Comparison of ENCODE assay signal across 21 cellular contexts in genomic region chr4:148162554-148162953, GRCh38.
DNase-seq lines count a peak whose midpoint lies in the region; TF ChIP-seq lines count a peak whose summit lies in the region.
"Had no signal": no experiment of that assay in that cellular context is flagged by ENCODE, and none has a peak within 500 bp of the region (broad histone marks: within the 10 kb centered on the region; RNA-seq: fewer than 3 reads in every experiment).

No MANE protein-coding gene starts in this region.

- H3K27ac ChIP-seq in breast epithelium (peak overlapping the region; percentile 56 to 80), testis (peak overlapping the region; percentile 52 to 53)
- H3K27ac ChIP-seq: 22Rv1; BLaER1 treated with 17β-estradiol and CSF1 and Interleukin-3, amounts not matched to agents 10 nM and 100 nM; GM23248; SJSA1 had no signal

- H3K4me1 Mint-ChIP-seq in MCF 10A (ENCODE audit: insufficient read depth, unreplicated experiment) (peaks cover 11% of the 10 kb centered on the region), mesothelial cell of epicardium (peaks cover 35% of the 10 kb centered on the region), endothelial cell (ENCODE audit: unreplicated experiment) (no peaks in the 10 kb centered on the region)

- H3K9me3 Mint-ChIP-seq in MCF 10A (ENCODE audit: unreplicated experiment) = no peaks in the 10 kb centered on the region
- H3K9me3 Mint-ChIP-seq in mesothelial cell of epicardium = no peaks in the 10 kb centered on the region
- no peaks in the 10 kb centered on the region for H3K9me3 Mint-ChIP-seq in endothelial cell (ENCODE audit: unreplicated experiment)

- intact Hi-C loops in breast epithelium (cut with DNase I; ENCODE audit: low total_unique reads) = no loop called here
- intact Hi-C loops in MCF 10A (cut with micrococcal nuclease) = no loop called here
- intact Hi-C loops in testis (cut with DNase I; ENCODE audit: low total_unique reads) = no loop called here

- H3K27me3 Mint-ChIP-seq in MCF 10A (ENCODE audit: insufficient read depth, unreplicated experiment) = no peaks in the 10 kb centered on the region
- no peaks in the 10 kb centered on the region for H3K27me3 Mint-ChIP-seq in mesothelial cell of epicardium (ENCODE audit: low read depth)
- H3K27me3 Mint-ChIP-seq in endothelial cell (ENCODE audit: unreplicated experiment) = peaks cover 1% of the 10 kb centered on the region
- H3K27me3 Mint-ChIP-seq: CD4-positive, alpha-beta memory T cell had no signal

- TF ChIP-seq CTCF in breast epithelium (IDR thresholded peaks at IDR 0.05) (no peak), MCF 10A (IDR thresholded peaks at IDR 0.05; ENCODE audit: unreplicated experiment) (no peak), epithelial cell of esophagus (IDR thresholded peaks at IDR 0.05; ENCODE audit: insufficient read depth, low read depth, low read length, missing control alignments) (no peak), mesothelial cell of epicardium (IDR thresholded peaks at IDR 0.05; ENCODE audit: unreplicated experiment) (no peak), testis (IDR thresholded peaks at IDR 0.05) (no peak), endothelial cell (IDR thresholded peaks at IDR 0.05; ENCODE audit: unreplicated experiment) (no peak)

- H3K4me1 ChIP-seq in breast epithelium (no peaks in the 10 kb centered on the region), testis (peaks cover 5% of the 10 kb centered on the region)
- H3K4me1 ChIP-seq: BLaER1 treated with 17β-estradiol and CSF1 and Interleukin-3, amounts not matched to agents 10 nM and 100 nM; SJSA1 had no signal

- H3K4me3 ChIP-seq in breast epithelium = no peak overlapping the region
- H3K4me3 ChIP-seq in epithelial cell of esophagus (ENCODE audit: low read length) = no peak overlapping the region
- no peak overlapping the region for H3K4me3 ChIP-seq in testis
- H3K4me3 ChIP-seq: BLaER1 treated with 17β-estradiol and CSF1 and Interleukin-3, amounts not matched to agents 10 nM and 100 nM; GM23248; HAP-1; SJSA1 had no signal

- CTCF ChIA-PET in MCF 10A (lab: Yijun Ruan, JAX) = no interaction called here

- TF ChIP-seq POLR2A in breast epithelium (IDR thresholded peaks at IDR 0.05) = no peak
- no peak for TF ChIP-seq POLR2A in testis (IDR thresholded peaks at IDR 0.05)

- 77 to 79% methylated on average over 5 of the region's 5 CpGs for WGBS in testis, 2 donors

- no peak for DNase-seq in breast epithelium (ENCODE audit: low spot score in 2 of 2)
- no peak for DNase-seq in MCF 10A (ENCODE audit: unreplicated experiment)
- DNase-seq in epithelial cell of esophagus (ENCODE audit: low read depth) = peak; percentile 11
- DNase-seq in mesothelial cell of epicardium (ENCODE audit: low spot score in 2 of 2, unreplicated experiment in 2 of 2) = no peak
- peak; percentile 82 for DNase-seq in testis
- no peak for DNase-seq in endothelial cell (ENCODE audit: low spot score)
- DNase-seq in cerebellar cortex (ENCODE audit: low spot score) = no peak
- no peak for DNase-seq in hypothalamus (lab: John Stamatoyannopoulos, UW)
- DNase-seq: CD4-positive, alpha-beta memory T cell; DND-41; GM23248; KG1; NCI-H1105; NCI-H2029 treated with DMSO at 0.1 percent for 48 hours; NCI-H524; NCI-H774; NK-92 treated with Interleukin-12 subunit alpha and Interleukin-12 subunit beta, amount 100 ng/mL, for 24 hours had no signal

- H3K36me3 ChIP-seq in breast epithelium (no peaks in the 10 kb centered on the region), testis (ENCODE audit: low read depth, missing control alignments) (no peaks in the 10 kb centered on the region)
- H3K36me3 ChIP-seq: BLaER1 treated with 17β-estradiol and CSF1 and Interleukin-3, amounts not matched to agents 10 nM and 100 nM; HAP-1; SJSA1 had no signal

- H3K9me3 ChIP-seq in breast epithelium (no peaks in the 10 kb centered on the region), testis (no peaks in the 10 kb centered on the region)
- H3K9me3 ChIP-seq: BLaER1 treated with 17β-estradiol and CSF1 and Interleukin-3, amounts not matched to agents 10 nM and 100 nM; HAP-1; SJSA1 had no signal

- H3K36me3 Mint-ChIP-seq in MCF 10A (ENCODE audit: insufficient read depth, unreplicated experiment) = peaks cover 5% of the 10 kb centered on the region
- no peaks in the 10 kb centered on the region for H3K36me3 Mint-ChIP-seq in mesothelial cell of epicardium
- H3K36me3 Mint-ChIP-seq in endothelial cell (ENCODE audit: low read depth, unreplicated experiment) = no peaks in the 10 kb centered on the region

- H3K27ac Mint-ChIP-seq in MCF 10A (ENCODE audit: low read depth, unreplicated experiment) (no peak overlapping the region), mesothelial cell of epicardium (peak overlapping the region; percentile 67), endothelial cell (ENCODE audit: unreplicated experiment) (no peak overlapping the region)

- POLR2A ChIA-PET in MCF 10A (lab: Yijun Ruan, JAX) = no interaction called here

- H3K4me3 Mint-ChIP-seq in MCF 10A (ENCODE audit: unreplicated experiment) = no peak overlapping the region
- no peak overlapping the region for H3K4me3 Mint-ChIP-seq in mesothelial cell of epicardium
- H3K4me3 Mint-ChIP-seq in endothelial cell (ENCODE audit: unreplicated experiment) = no peak overlapping the region
- H3K4me3 Mint-ChIP-seq: CD4-positive, alpha-beta memory T cell had no signal

- no TSS peak for BruUV-seq in MCF 10A (replicated peaks; lab: Mats Ljungman, UMichigan)

- H3K27me3 ChIP-seq in breast epithelium (no peaks in the 10 kb centered on the region), testis (no peaks in the 10 kb centered on the region)
- H3K27me3 ChIP-seq: BLaER1 treated with 17β-estradiol and CSF1 and Interleukin-3, amounts not matched to agents 10 nM and 100 nM; SJSA1 had no signal

Comparison
In these comparisons a context has a peak if more than half of its experiments do, and no peak if none do; other contexts are left out.
1. DNase-seq: peak in epithelial cell of esophagus (single experiment) and testis (single experiment); none in breast epithelium (0 of 2), MCF 10A (single experiment), mesothelial cell of epicardium (0 of 2), endothelial cell (single experiment), cerebellar cortex (single experiment) and hypothalamus (0 of 51).